Comparison of ENCODE assay signal across 32 cellular contexts in the genomic region with DNA sequence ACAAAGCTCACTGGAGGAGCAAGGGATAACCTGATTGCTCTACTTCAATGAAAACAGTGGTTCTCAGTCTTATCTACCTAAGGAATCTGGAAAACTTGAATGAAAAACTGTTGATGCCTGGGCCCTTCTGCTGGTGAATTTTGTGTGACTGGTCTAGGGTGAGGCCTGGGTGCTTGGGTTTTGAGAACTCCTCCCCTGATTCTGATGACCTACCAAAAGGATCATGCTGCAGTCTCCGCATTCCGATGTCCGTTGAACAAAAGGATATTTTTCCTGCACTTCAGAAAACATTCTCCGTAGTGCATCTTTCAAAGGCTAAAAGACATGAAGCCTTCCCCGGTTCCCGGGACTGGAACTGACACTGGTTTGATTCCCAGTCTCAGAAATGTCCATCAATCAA.
"Had no signal": no experiment of that assay in that cellular context is flagged by ENCODE, and none has a peak within 500 bp of the region (broad histone marks: within the 10 kb centered on the region; RNA-seq: fewer than 3 reads in every experiment).

No MANE protein-coding gene starts in this region.

- H3K27ac ChIP-seq: ascending aorta, breast epithelium, cardiac muscle cell, epithelial cell of prostate, esophagus squamous epithelium, gastroesophageal sphincter, WERI-Rb-1 had no signal

- DNase-seq: activated B cell treated with CpG ODN at 0.5 μM for 24 hours; activated CD4-positive, alpha-beta T cell treated with anti-CD3 and anti-CD28 coated beads for 48 hours; activated CD4-positive, alpha-beta T cell treated with anti-CD3 and anti-CD28 coated beads, Interleukin-2, amount 50 U/mL, for 1 hour; activated CD4-positive, alpha-beta T cell treated with anti-CD3 and anti-CD28 coated beads, Interleukin-2, amount 50 U/mL, for 48 hours; activated CD8-positive, alpha-beta memory T cell treated with anti-CD3 and anti-CD28 coated beads, Interleukin-2, amount 50 U/mL, for 48 hours; activated CD8-positive, alpha-beta T cell treated with anti-CD3 and anti-CD28 coated beads for 36 hours; activated gamma-delta T cell; activated naive CD4-positive, alpha-beta T cell; activated naive CD4-positive, alpha-beta T cell treated with anti-CD3 and anti-CD28 coated beads, Interleukin-2, amount 10 ng/mL, durations not matched to agents 7 days and 5 days; activated naive CD8-positive, alpha-beta T cell treated with anti-CD3 and anti-CD28 coated beads, Interleukin-2, amount 10 ng/mL, durations not matched to agents 7 days and 5 days; activated T-cell treated with anti-CD3 and anti-CD28 coated beads for 4 hours; activated T-cell treated with anti-CD3 and anti-CD28 coated beads, Interleukin-2, amount 50 U/mL, for 24 hours; activated T-cell treated with anti-CD3 and anti-CD28 coated beads, Interleukin-2, amount 50 U/mL, for 72 hours; cortex of kidney; dermis blood vessel endothelial cell; effector CD4-positive, alpha-beta T cell; effector memory CD8-positive, alpha-beta T cell; esophagus squamous epithelium; foreskin melanocyte; T-helper 1 cell; T-helper 17 cell; T1000; WERI-Rb-1 had no signal

- H3K9me3 ChIP-seq: ascending aorta, breast epithelium, esophagus squamous epithelium, gastroesophageal sphincter had no signal

- ATAC-seq: activated CD4-positive, CD25-positive, alpha-beta regulatory T cell treated with anti-CD3 and anti-CD28 coated beads, Interleukin-2, amount 50 U/mL, for 24 hours; activated CD8-positive, alpha-beta T cell treated with anti-CD3 and anti-CD28 coated beads for 36 hours; activated naive CD4-positive, alpha-beta T cell treated with anti-CD3 and anti-CD28 coated beads, Interleukin-2, amount 50 U/mL, for 72 hours; activated T-cell treated with anti-CD3 and anti-CD28 coated beads, Interleukin-2, amount 50 U/mL, for 72 hours; effector memory CD8-positive, alpha-beta T cell; gastroesophageal sphincter; T-helper 17 cell had no signal

- H3K36me3 ChIP-seq: ascending aorta, breast epithelium, cardiac muscle cell, esophagus squamous epithelium, gastroesophageal sphincter, WERI-Rb-1 had no signal

- FAIRE-seq: endometrium, endothelial cell of umbilical vein had no signal

- H3K4me3 ChIP-seq: ascending aorta, breast epithelium, cardiac muscle cell, esophagus squamous epithelium, gastroesophageal sphincter had no signal

- H3K4me1 ChIP-seq: ascending aorta, breast epithelium, esophagus squamous epithelium, gastroesophageal sphincter had no signal

- H3K27me3 ChIP-seq: ascending aorta, breast epithelium, cardiac muscle cell, esophagus squamous epithelium, gastroesophageal sphincter had no signal
